In the genomic region with DNA sequence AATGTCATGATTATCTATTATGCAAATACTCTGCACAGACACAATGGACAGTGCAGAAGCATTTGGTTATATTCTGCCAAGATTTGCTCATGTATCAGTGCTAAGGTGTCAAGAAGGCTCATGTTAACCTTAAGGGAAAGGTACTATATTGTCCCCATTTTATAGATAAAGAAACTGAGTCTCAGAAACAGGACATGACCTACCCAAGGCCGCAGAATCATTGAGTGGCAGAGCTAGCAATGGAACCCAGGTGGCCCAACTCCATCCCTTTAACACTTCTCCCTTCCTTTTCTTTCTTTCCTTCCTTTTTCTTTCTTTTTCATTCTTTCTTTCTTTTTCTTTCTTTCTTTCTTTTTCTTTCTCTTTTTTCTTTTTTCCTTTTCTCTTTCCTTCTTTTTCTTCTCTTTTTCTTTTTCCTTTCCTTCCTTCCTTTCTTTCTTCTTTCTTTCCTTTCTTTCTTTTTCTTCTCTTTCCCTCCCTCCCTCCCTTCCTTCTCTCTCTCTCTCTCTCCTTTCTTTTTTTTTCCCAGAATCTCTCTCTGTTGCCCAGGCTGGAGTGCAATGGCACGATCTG, we compare ENCODE assay signal across 32 cellular contexts.
"Had no signal": no experiment of that assay in that cellular context is flagged by ENCODE, and none has a peak within 500 bp of the region (broad histone marks: within the 10 kb centered on the region; RNA-seq: fewer than 3 reads in every experiment).

No MANE protein-coding gene starts in this region.

- H3K4me3 ChIP-seq: neural progenitor cell, ovary, psoas muscle, skin epidermis, smooth muscle cell, spleen, suprapubic skin, testis, tibial artery, transverse colon, upper lobe of right lung, uterus had no signal

- H3K4me3 Mint-ChIP-seq: naive thymus-derived CD4-positive, alpha-beta T cell; natural killer cell; nephron; neural progenitor cell; stimulated activated memory B cell treated with anti-CD40 and anti-IgM and Interleukin-4, amounts not matched to agents 10 μg/mL and 1 μg/mL and 100 μg/mL, for 72 hours; stimulated activated naive CD8-positive, alpha-beta T cell treated with anti-CD3 and anti-CD28 coated beads, Interleukin-15, amount 100 ng/mL, for 72 hours; type B pancreatic cell had no signal

- H3K27ac ChIP-seq: neural progenitor cell, ovary, parathyroid adenoma, psoas muscle, skin epidermis, spleen, suprapubic skin, testis, tibial artery, transverse colon, upper lobe of right lung, uterus had no signal

- H3K36me3 ChIP-seq: neural progenitor cell, ovary, suprapubic skin, tibial artery, transverse colon, upper lobe of right lung, uterus had no signal

- H3K4me2 ChIP-seq: neural progenitor cell, smooth muscle cell had no signal

- DNase-seq: naive thymus-derived CD4-positive, alpha-beta T cell; natural killer cell; occipital lobe; ovary; posterior cingulate gyrus; psoas muscle; right cardiac atrium; spleen; stimulated activated CD4-positive, alpha-beta T cell treated with anti-CD3 and anti-CD28 coated beads, Interleukin-12 subunit alpha, Interleukin-12 subunit beta, amount 100 ng/mL, for 4 hours; stimulated activated CD4-positive, alpha-beta T cell treated with anti-CD3 and anti-CD28 coated beads, Interleukin-1b, Interleukin-23, amount 100 ng/mL, for 48 hours; stimulated activated CD4-positive, alpha-beta T cell treated with anti-CD3 and anti-CD28 coated beads, Interleukin-4, amount 100 ng/mL, for 1 hour; stimulated activated CD4-positive, alpha-beta T cell treated with anti-CD3 and anti-CD28 coated beads, Interleukin-4, amount 100 ng/mL, for 4 hours; stimulated activated CD8-positive, alpha-beta memory T cell treated with anti-CD3 and anti-CD28 coated beads, Interleukin-4, amount 100 ng/mL, for 48 hours; stimulated activated naive CD4-positive, alpha-beta T cell; stimulated activated naive CD8-positive, alpha-beta T cell treated with anti-CD3 and anti-CD28 coated beads, Interleukin-15, amount 100 ng/mL, for 72 hours; stimulated activated naive CD8-positive, alpha-beta T cell treated with anti-CD3 and anti-CD28 coated beads, Interleukin-15, Interleukin-2, amounts not matched to agents 100 U/mL and 50 U/mL, for 24 hours; substantia nigra; testis; tibial artery; transverse colon; upper lobe of right lung; uterus had no signal

- H3K36me3 Mint-ChIP-seq: natural killer cell; neural progenitor cell; stimulated activated memory B cell treated with anti-CD40 and anti-IgM and Interleukin-4, amounts not matched to agents 10 μg/mL and 1 μg/mL and 100 μg/mL, for 72 hours; type B pancreatic cell had no signal

- H3K27ac Mint-ChIP-seq: naive thymus-derived CD4-positive, alpha-beta T cell; natural killer cell; nephron; neural progenitor cell; stimulated activated memory B cell treated with anti-CD40 and anti-IgM and Interleukin-4, amounts not matched to agents 10 μg/mL and 1 μg/mL and 100 μg/mL, for 72 hours; type B pancreatic cell had no signal

- H3K27me3 ChIP-seq: neural progenitor cell, ovary, spleen, suprapubic skin, testis, tibial artery, transverse colon, upper lobe of right lung, uterus had no signal

- H3K9ac ChIP-seq: neural progenitor cell, parathyroid adenoma had no signal

- H3K79me2 ChIP-seq: parathyroid adenoma had no signal

- H2AFZ ChIP-seq: neural progenitor cell, parathyroid adenoma had no signal

- H3K9me3 Mint-ChIP-seq: natural killer cell had no signal

- H3K4me1 Mint-ChIP-seq: nephron; stimulated activated memory B cell treated with anti-CD40 and anti-IgM and Interleukin-4, amounts not matched to agents 10 μg/mL and 1 μg/mL and 100 μg/mL, for 72 hours; stimulated activated naive CD8-positive, alpha-beta T cell treated with anti-CD3 and anti-CD28 coated beads, Interleukin-15, amount 100 ng/mL, for 72 hours had no signal

- ATAC-seq: naive thymus-derived CD4-positive, alpha-beta T cell; natural killer cell; psoas muscle; right cardiac atrium; sciatic nerve; stimulated activated memory B cell treated with anti-CD40 and anti-IgM and Interleukin-4, amounts not matched to agents 10 μg/mL and 1 μg/mL and 100 μg/mL, for 72 hours; stimulated activated naive CD8-positive, alpha-beta T cell treated with anti-CD3 and anti-CD28 coated beads, Interleukin-15, amount 100 ng/mL, for 72 hours; stimulated activated naive CD8-positive, alpha-beta T cell treated with anti-CD3 and anti-CD28 coated beads, Interleukin-15, Interleukin-2, amounts not matched to agents 100 U/mL and 50 U/mL, for 24 hours; upper lobe of right lung had no signal

- H3K4me1 ChIP-seq: parathyroid adenoma, psoas muscle, spleen, suprapubic skin, testis, tibial artery, transverse colon, upper lobe of right lung, uterus had no signal

- H3K27me3 Mint-ChIP-seq: progenitor cell of endocrine pancreas had no signal

- H3K9me3 ChIP-seq: psoas muscle, testis, transverse colon, upper lobe of right lung had no signal
